13 cellular contexts compared by ENCODE assay signal in the genomic region with DNA sequence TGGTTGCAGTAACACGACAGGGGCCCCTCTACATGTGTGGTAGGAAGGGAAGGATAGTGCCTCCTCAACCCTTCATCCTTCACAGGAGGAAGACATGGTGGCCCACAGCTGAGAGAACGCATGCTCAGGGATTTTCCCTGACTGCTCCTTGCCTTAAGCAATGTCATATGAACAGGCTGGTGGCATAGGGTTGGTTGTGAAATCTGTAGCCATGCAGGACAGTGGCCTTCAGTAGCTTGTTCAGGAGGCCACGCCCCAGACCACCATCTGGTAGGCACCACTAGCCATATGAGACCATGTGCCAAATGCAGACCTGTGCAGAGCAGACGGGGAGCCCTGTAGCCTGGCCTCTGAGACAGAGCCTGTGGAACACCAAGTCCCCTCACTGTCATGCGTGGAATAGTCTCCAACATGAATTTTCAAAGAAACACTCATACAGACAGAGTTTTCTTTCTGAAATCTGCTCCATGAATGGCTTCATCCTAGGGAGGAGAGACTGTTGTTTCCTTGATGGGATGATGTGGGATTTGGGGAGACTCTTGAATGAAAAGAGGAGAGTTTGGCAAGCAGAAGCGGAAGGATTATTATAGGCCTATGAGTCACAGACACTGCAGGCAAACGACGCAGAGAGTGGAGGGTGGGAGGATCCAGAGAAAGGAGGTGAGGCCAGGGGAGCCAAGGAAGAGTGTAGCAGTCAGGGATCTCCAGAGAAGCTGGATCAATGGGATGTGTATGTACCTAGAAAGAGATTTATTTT.
DNase-seq lines count a peak whose midpoint lies in the region; ATAC-seq and TF ChIP-seq lines count a peak whose summit lies in the region.
"Had no signal": no experiment of that assay in that cellular context is flagged by ENCODE, and none has a peak within 500 bp of the region (broad histone marks: within the 10 kb centered on the region; RNA-seq: fewer than 3 reads in every experiment).

No MANE protein-coding gene starts in this region.

- H3K27ac ChIP-seq in osteoblast (ENCODE audit: low read depth, low read length): peak overlapping the region; percentile 29
- no peak overlapping the region for H3K27ac ChIP-seq in uterus
- H3K27ac ChIP-seq: neutrophil had no signal

- peak overlapping the region; percentile 11 for H2AFZ ChIP-seq in osteoblast (ENCODE audit: low read length)

- DNase-seq in EL (peak; percentile 63), NB4 (ENCODE audit: low read depth) (peak; percentile 28), dedifferentiated amniotic fluid mesenchymal stem cell (ENCODE audit: extremely low spot score) (peak; percentile 20), osteoblast (ENCODE audit: insufficient read length, low spot score, missing footprints) (peak; percentile 81), uterus (no peak), cerebellum (ENCODE audit: low spot score) (no peak)
- DNase-seq: erythroblast, islet precursor cell, NCI-H345, substantia nigra had no signal

- no peak overlapping the region for H3K4me3 ChIP-seq in NB4 (ENCODE audit: low read depth, low read length)
- H3K4me3 ChIP-seq in osteoblast (ENCODE audit: insufficient read depth, low read length): no peak overlapping the region
- no peak overlapping the region for H3K4me3 ChIP-seq in uterus

- H3K9me3 ChIP-seq in osteoblast (ENCODE audit: low read depth, low read length) (no peaks in the 10 kb centered on the region), uterus (no peaks in the 10 kb centered on the region)
- H3K9me3 ChIP-seq: neutrophil had no signal

- H3K36me3 ChIP-seq in osteoblast (ENCODE audit: insufficient read depth, low read length) (no peaks in the 10 kb centered on the region), uterus (no peaks in the 10 kb centered on the region)
- H3K36me3 ChIP-seq: neutrophil had no signal

- H3K27me3 ChIP-seq in osteoblast (ENCODE audit: insufficient read depth, low read length) (no peaks in the 10 kb centered on the region), uterus (no peaks in the 10 kb centered on the region)
- H3K27me3 ChIP-seq: neutrophil had no signal

- TF ChIP-seq CTCF in NB4 (IDR thresholded peaks at IDR 0.05; ENCODE audit: low read depth, low read length) (no peak), osteoblast (IDR thresholded peaks at IDR 0.05; ENCODE audit: extremely low read depth, low read depth, low read length) (no peak), uterus (IDR thresholded peaks at IDR 0.05) (no peak)

- TF ChIP-seq POLR2A in NB4 (IDR thresholded peaks at IDR 0.05; ENCODE audit: extremely low read depth, insufficient read length): no peak
- TF ChIP-seq POLR2A in uterus (IDR thresholded peaks at IDR 0.05): no peak

- no peak for ATAC-seq in HG02884 (IDR thresholded peaks at IDR 0.05; ENCODE audit: unreplicated experiment)
- no peak for ATAC-seq in HG03045 (IDR thresholded peaks at IDR 0.05; ENCODE audit: unreplicated experiment)

- no peak overlapping the region for H3K4me2 ChIP-seq in osteoblast (ENCODE audit: insufficient read depth, low read length)

- H3K4me1 ChIP-seq in osteoblast (ENCODE audit: insufficient read depth, low read length) (peaks cover 7% of the 10 kb centered on the region), uterus (no peaks in the 10 kb centered on the region)

- intact Hi-C loops in uterus (cut with DNase I; ENCODE audit: low total_unique reads): no loop called here

- H4K20me1 ChIP-seq in osteoblast (ENCODE audit: insufficient read depth, low read length): no peaks in the 10 kb centered on the region

- no peaks in the 10 kb centered on the region for H3K79me2 ChIP-seq in osteoblast (ENCODE audit: insufficient read depth, low read length)

Comparison
In these comparisons a context has a peak if more than half of its experiments do, and no peak if none do; other contexts are left out.
1. DNase-seq: peak in EL (single experiment), NB4 (single experiment), dedifferentiated amniotic fluid mesenchymal stem cell (single experiment) and osteoblast (single experiment); none in uterus (0 of 2) and cerebellum (single experiment).